Comparison of ENCODE assay signal across 27 cellular contexts in genomic region chr2:10772201-10772867, GRCh38. TPM values are rescaled to one million over a fixed set of nuclear protein-coding genes. Genes with fewer than 3 reads are reported as not detected.
"Had no signal": no experiment of that assay in that cellular context is flagged by ENCODE, and none has a peak within 500 bp of the region (broad histone marks: within the 10 kb centered on the region; RNA-seq: fewer than 3 reads in every experiment).

No MANE protein-coding gene starts in this region.

- H3K4me1 ChIP-seq: thyroid gland had no signal

- H3K27me3 ChIP-seq: esophagus squamous epithelium, heart right ventricle, neutrophil, right atrium auricular region, suprapubic skin, thyroid gland had no signal

- H3K79me2 ChIP-seq: parathyroid adenoma had no signal

- H3K9me3 ChIP-seq: esophagus squamous epithelium, heart right ventricle, lower lobe of right lung, neutrophil, prostate gland, right atrium auricular region, suprapubic skin, thyroid gland had no signal

- DNase-seq: cerebellar nuclear complex; cortex of kidney; esophagus squamous epithelium; foreskin melanocyte; glutamatergic neuron; heart right ventricle; hippocampal formation; kidney glomerular epithelial cell; left colon; left ventricle myocardium superior; lower lobe of right lung; natural killer cell; stimulated activated CD4-positive, alpha-beta T cell treated with anti-CD3 and anti-CD28 coated beads, Interleukin-15, amount 100 ng/mL, for 24 hours; stimulated activated CD4-positive, alpha-beta T cell treated with anti-CD3 and anti-CD28 coated beads, Interleukin-2, amount 100 ng/mL, for 48 hours; stimulated activated naive B cell treated with anti-CD40 and anti-IgM and Interleukin-4, amounts not matched to agents 10 μg/mL and 1 μg/mL and 100 μg/mL, for 72 hours; thyroid gland had no signal

- ATAC-seq: heart right ventricle; left colon; left ventricle myocardium superior; lower lobe of right lung; natural killer cell; sciatic nerve; stimulated activated naive B cell treated with anti-CD40 and anti-IgM and Interleukin-4, amounts not matched to agents 10 μg/mL and 1 μg/mL and 100 μg/mL, for 72 hours had no signal

- H3K4me3 ChIP-seq: esophagus squamous epithelium, heart right ventricle, lower lobe of right lung, prostate gland, right atrium auricular region, suprapubic skin, thyroid gland had no signal

- FAIRE-seq: endothelial cell of umbilical vein, islet of Langerhans had no signal

- H3K9ac ChIP-seq: parathyroid adenoma had no signal

- H3K27ac ChIP-seq: esophagus squamous epithelium, heart right ventricle, lower lobe of right lung, neutrophil, parathyroid adenoma, prostate gland, right atrium auricular region, suprapubic skin, thyroid gland had no signal

- H2AFZ ChIP-seq: parathyroid adenoma had no signal

- H3K36me3 ChIP-seq: prostate gland, right atrium auricular region, suprapubic skin, thyroid gland had no signal

RNA-seq across cellular contexts. Expression of gene ATP6V1C2, which starts 50.9 kb away (rescaled TPM):
- total RNA-seq: epithelial cell of proximal tubule, mononuclear cell, thyroid gland had no signal
- polyA plus RNA-seq: neural cell had no signal
